ENCODE assay signal across 8 cellular contexts in the genomic region with DNA sequence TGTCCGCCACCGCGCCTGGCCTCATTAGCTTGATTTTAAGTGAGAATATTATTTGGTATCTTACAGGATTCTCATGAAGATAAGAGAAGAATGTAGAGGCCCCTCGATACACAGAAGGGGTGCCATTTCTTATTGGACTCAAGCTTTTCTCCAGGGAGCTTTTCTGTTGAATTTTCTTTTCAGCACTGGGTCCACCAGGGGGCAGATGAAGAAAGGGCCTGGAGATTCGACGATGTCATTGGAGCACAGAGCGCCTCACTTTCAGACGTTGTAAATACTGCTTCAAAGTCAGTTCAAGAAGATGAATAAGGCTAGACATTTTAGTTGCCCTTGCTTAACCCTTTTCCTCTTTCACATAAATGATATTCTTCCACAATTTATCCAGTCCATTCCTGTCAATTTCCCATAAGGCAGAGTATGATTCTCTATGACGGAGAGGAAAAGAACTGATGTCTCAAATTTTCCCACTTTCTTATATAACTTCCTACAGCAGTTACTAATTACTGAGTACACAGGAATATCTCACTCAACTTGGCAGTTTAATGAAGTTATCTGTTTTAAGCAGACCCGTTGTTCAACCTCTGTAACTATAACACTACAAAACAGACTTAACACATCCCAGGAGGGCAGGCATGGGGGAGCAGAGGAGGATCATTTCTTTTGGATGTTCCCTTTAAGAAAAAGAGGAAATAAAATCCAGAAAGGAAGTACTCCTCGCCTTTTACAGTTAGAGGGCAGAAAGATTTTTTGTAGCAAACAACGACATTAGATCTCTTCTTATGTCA. TPM values are rescaled to one million over a fixed set of nuclear protein-coding genes. Genes with fewer than 3 reads are reported as not detected.
A peak's percentile ranks its signal among the peaks of the same experiment; 100 is the strongest.
DNase-seq lines count a peak whose midpoint lies in the region; ATAC-seq, FAIRE-seq and TF ChIP-seq lines count a peak whose summit lies in the region.

No MANE protein-coding gene starts in this region.

- intact Hi-C loops in dendritic cell treated with granulocyte-macrophage colony-stimulating factor and Interleukin-4, amounts not matched to agents 40 ng/mL and 50 ng/mL, for 4 days (cut with micrococcal nuclease), result loop anchor here (2.0 to 10.0 kb wide), 3 partner anchors 66 to 259 kb away; no protein-coding TSS in a partner anchor
- intact Hi-C loops in lower lobe of right lung (cut with DNase I), result no loop called here

- CTCF ChIA-PET in activated CD4-positive, alpha-beta T cell treated with anti-CD3 and anti-CD28 coated beads, Interleukin-2, amount 10 ng/mL, durations not matched to agents 7 days and 5 days (lab: Charles Lee), result interaction anchor here (0.7 to 1.1 kb wide), 10 partner anchors 10 to 479 kb away, joined by 3 to 6 read pairs (median 3); a partner anchor contains a TSS

- H3K27me3 ChIP-seq in lower lobe of right lung (ENCODE audit: low read depth), result no peaks in the 10 kb centered on the region

- peak; percentile 56 for FAIRE-seq in G401.6 (lab: Jason Lieb, UNC)

- H3K9me3 ChIP-seq in lower lobe of right lung, result no peaks in the 10 kb centered on the region

- ATAC-seq in HG03097 (IDR thresholded peaks at IDR 0.05; ENCODE audit: low FRiP score, unreplicated experiment) (peak; percentile 63), lower lobe of right lung (peak; percentile 70 to 71), HG02588 (IDR thresholded peaks at IDR 0.05; ENCODE audit: unreplicated experiment) (no peak)

- peak; percentile 51 to 77 for DNase-seq in NCI-H526 (lab: John Stamatoyannopoulos, UW)
- DNase-seq in activated CD4-positive, alpha-beta T cell treated with anti-CD3 and anti-CD28 coated beads, Interleukin-2, amount 10 ng/mL, durations not matched to agents 7 days and 5 days, result peak; percentile 86
- no peak for DNase-seq in lower lobe of right lung
- DNase-seq in stimulated activated CD4-positive, alpha-beta T cell treated with anti-CD3 and anti-CD28 coated beads, TNF-alpha, amount 100 ng/mL, for 24 hours (ENCODE audit: low read depth in 3 of 3), result peak; percentile 43 to 63 (median 51)

- H3K9me3 Mint-ChIP-seq in activated CD4-positive, alpha-beta T cell treated with anti-CD3 and anti-CD28 coated beads, Interleukin-2, amount 10 ng/mL, durations not matched to agents 7 days and 5 days, result no peaks in the 10 kb centered on the region
- H3K9me3 Mint-ChIP-seq in dendritic cell treated with granulocyte-macrophage colony-stimulating factor and Interleukin-4, amounts not matched to agents 40 ng/mL and 50 ng/mL, for 4 days, result no peaks in the 10 kb centered on the region

- peaks cover 13% of the 10 kb centered on the region for H3K4me1 Mint-ChIP-seq in activated CD4-positive, alpha-beta T cell treated with anti-CD3 and anti-CD28 coated beads, Interleukin-2, amount 10 ng/mL, durations not matched to agents 7 days and 5 days
- H3K4me1 Mint-ChIP-seq in dendritic cell treated with granulocyte-macrophage colony-stimulating factor and Interleukin-4, amounts not matched to agents 40 ng/mL and 50 ng/mL, for 4 days (ENCODE audit: low read depth), result peaks cover 57% of the 10 kb centered on the region

- H3K27ac Mint-ChIP-seq in activated CD4-positive, alpha-beta T cell treated with anti-CD3 and anti-CD28 coated beads, Interleukin-2, amount 10 ng/mL, durations not matched to agents 7 days and 5 days, result peak overlapping the region; percentile 65
- peak overlapping the region; percentile 92 for H3K27ac Mint-ChIP-seq in dendritic cell treated with granulocyte-macrophage colony-stimulating factor and Interleukin-4, amounts not matched to agents 40 ng/mL and 50 ng/mL, for 4 days

- no peaks in the 10 kb centered on the region for H3K36me3 Mint-ChIP-seq in activated CD4-positive, alpha-beta T cell treated with anti-CD3 and anti-CD28 coated beads, Interleukin-2, amount 10 ng/mL, durations not matched to agents 7 days and 5 days (ENCODE audit: low read depth)
- H3K36me3 Mint-ChIP-seq in dendritic cell treated with granulocyte-macrophage colony-stimulating factor and Interleukin-4, amounts not matched to agents 40 ng/mL and 50 ng/mL, for 4 days (ENCODE audit: low read depth), result no peaks in the 10 kb centered on the region

- no peak overlapping the region for H3K4me3 ChIP-seq in lower lobe of right lung

- H3K4me1 ChIP-seq in lower lobe of right lung, result peaks cover 47% of the 10 kb centered on the region

- TF ChIP-seq CTCF in lower lobe of right lung (IDR thresholded peaks at IDR 0.05), result peak; percentile 74

- no peaks in the 10 kb centered on the region for H3K36me3 ChIP-seq in lower lobe of right lung

- H3K27ac ChIP-seq in lower lobe of right lung, result peak overlapping the region; percentile 75

- H3K4me3 Mint-ChIP-seq in activated CD4-positive, alpha-beta T cell treated with anti-CD3 and anti-CD28 coated beads, Interleukin-2, amount 10 ng/mL, durations not matched to agents 7 days and 5 days, result no peak overlapping the region
- peak overlapping the region; percentile 60 for H3K4me3 Mint-ChIP-seq in dendritic cell treated with granulocyte-macrophage colony-stimulating factor and Interleukin-4, amounts not matched to agents 40 ng/mL and 50 ng/mL, for 4 days

- POLR2A ChIA-PET in activated CD4-positive, alpha-beta T cell treated with anti-CD3 and anti-CD28 coated beads, Interleukin-2, amount 10 ng/mL, durations not matched to agents 7 days and 5 days (lab: Charles Lee), result no interaction called here

- no peaks in the 10 kb centered on the region for H3K27me3 Mint-ChIP-seq in activated CD4-positive, alpha-beta T cell treated with anti-CD3 and anti-CD28 coated beads, Interleukin-2, amount 10 ng/mL, durations not matched to agents 7 days and 5 days
- H3K27me3 Mint-ChIP-seq in dendritic cell treated with granulocyte-macrophage colony-stimulating factor and Interleukin-4, amounts not matched to agents 40 ng/mL and 50 ng/mL, for 4 days, result no peaks in the 10 kb centered on the region

RNA-seq across cellular contexts. Expression of a gene that starts 12.0 kb away (rescaled TPM):
- total RNA-seq in activated CD4-positive, alpha-beta T cell treated with anti-CD3 and anti-CD28 coated beads, Interleukin-2, amount 10 ng/mL, durations not matched to agents 7 days and 5 days, result 10 to 100 TPM; 73.3 to 80.3 TPM
- 2.2 TPM for total RNA-seq in lower lobe of right lung

Comparison
In these comparisons a context has a peak if more than half of its experiments do, and no peak if none do; other contexts are left out.
1. RNA of a gene that starts 12.0 kb away (total RNA-seq): 73.3 to 80.3 TPM in activated CD4-positive, alpha-beta T cell treated with anti-CD3 and anti-CD28 coated beads, Interleukin-2, amount 10 ng/mL, durations not matched to agents 7 days and 5 days; 2.2 TPM in lower lobe of right lung (single experiment); every median in the first group is over 10 times any median in the second.